In the genomic region with DNA sequence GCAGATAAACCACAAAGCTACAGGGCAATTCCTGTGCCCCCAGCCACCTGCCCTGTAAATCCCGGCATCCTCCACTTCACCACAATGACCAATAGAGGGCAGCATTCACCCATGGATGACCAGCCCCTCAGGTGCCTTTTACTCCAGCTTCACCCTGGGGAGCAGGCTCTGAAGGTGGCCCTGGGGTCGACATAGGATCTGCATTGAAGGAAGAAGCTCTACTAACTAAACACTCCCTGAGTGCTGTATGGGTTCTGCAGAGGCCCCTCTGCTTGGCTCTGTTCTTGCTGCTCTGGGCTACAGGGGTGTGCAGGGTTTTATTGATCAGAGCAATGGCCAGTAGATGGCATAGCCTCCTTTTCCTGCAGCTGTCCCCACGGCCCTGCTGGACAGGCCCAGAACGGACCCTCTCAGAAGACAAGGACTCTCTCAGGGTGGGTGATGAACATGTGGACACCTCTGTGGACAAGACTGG, we compare ENCODE assay signal across 1 cellular context.
TF ChIP-seq lines count a peak whose summit lies in the region.

No MANE protein-coding gene starts in this region.

TF ChIP-seq in HepG2, 621 proteins besides CTCF, POLR2A, EP300 and RAD21 (continued from another document and continues in another):
- no peak for TF ChIP-seq CBX2 (IDR thresholded peaks at IDR 0.05; ENCODE audit: low read depth, low read length)
- 0 out of 2 replicates have a peak, but pooled peaks have one; percentile 21 for TF ChIP-seq CBX2 (CRISPR knock-in tag; IDR thresholded peaks at IDR 0.05; ENCODE audit: low read depth)
- TF ChIP-seq PHF20 (CRISPR knock-in tag; IDR thresholded peaks at IDR 0.05): no peak
- peak; percentile 45; the same call in 1 of the 2 replicates for TF ChIP-seq FOXK1 (CRISPR knock-in tag; IDR thresholded peaks at IDR 0.05; ENCODE audit: borderline replicate concordance, low read depth)
- TF ChIP-seq YEATS2 (CRISPR knock-in tag; IDR thresholded peaks at IDR 0.05; ENCODE audit: borderline replicate concordance): no peak
- TF ChIP-seq ZNF101 (CRISPR knock-in tag; IDR thresholded peaks at IDR 0.05; ENCODE audit: borderline replicate concordance, low read depth): no peak
- TF ChIP-seq PHF8 (CRISPR knock-in tag; IDR thresholded peaks at IDR 0.05): no peak; the same call in 1 of the 2 replicates
- no peak for TF ChIP-seq SRSF4 (IDR thresholded peaks at IDR 0.05; ENCODE audit: low read depth, low read length, poor library complexity, severe bottlenecking)
- no peak for TF ChIP-seq CHCHD3 (CRISPR knock-in tag; IDR thresholded peaks at IDR 0.05)
- no peak for TF ChIP-seq MED8 (CRISPR knock-in tag; IDR thresholded peaks at IDR 0.05; ENCODE audit: insufficient replicate concordance)
- TF ChIP-seq REPIN1 (CRISPR knock-in tag; IDR thresholded peaks at IDR 0.05; ENCODE audit: borderline replicate concordance, low read depth): no peak
- TF ChIP-seq HNF4G (IDR thresholded peaks at IDR 0.05; ENCODE audit: borderline replicate concordance, low read depth, low read length): no peak
- TF ChIP-seq HNF4G (CRISPR knock-in tag; IDR thresholded peaks at IDR 0.05; ENCODE audit: borderline replicate concordance, low read depth): no peak
- no peak for TF ChIP-seq TOPORS (CRISPR knock-in tag; IDR thresholded peaks at IDR 0.05)
- TF ChIP-seq, protein P1, sequence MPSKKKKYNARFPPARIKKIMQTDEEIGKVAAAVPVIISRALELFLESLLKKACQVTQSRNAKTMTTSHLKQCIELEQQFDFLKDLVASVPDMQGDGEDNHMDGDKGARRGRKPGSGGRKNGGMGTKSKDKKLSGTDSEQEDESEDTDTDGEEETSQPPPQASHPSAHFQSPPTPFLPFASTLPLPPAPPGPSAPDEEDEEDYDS (CRISPR knock-in tag; IDR thresholded peaks at IDR 0.05): no peak
- no peak for TF ChIP-seq ZNF207 (IDR thresholded peaks at IDR 0.05; ENCODE audit: borderline replicate concordance)
- TF ChIP-seq BRD4 (CRISPR knock-in tag; IDR thresholded peaks at IDR 0.05): no peak
- TF ChIP-seq, protein P2, sequence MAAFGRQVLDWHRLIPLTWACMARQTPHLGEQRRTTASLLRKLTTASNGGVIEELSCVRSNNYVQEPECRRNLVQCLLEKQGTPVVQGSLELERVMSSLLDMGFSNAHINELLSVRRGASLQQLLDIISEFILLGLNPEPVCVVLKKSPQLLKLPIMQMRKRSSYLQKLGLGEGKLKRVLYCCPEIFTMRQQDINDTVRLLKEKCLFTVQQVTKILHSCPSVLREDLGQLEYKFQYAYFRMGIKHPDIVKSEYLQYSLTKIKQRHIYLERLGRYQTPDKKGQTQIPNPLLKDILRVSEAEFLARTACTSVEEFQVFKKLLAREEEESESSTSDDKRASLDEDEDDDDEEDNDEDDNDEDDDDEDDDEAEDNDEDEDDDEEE (CRISPR knock-in tag; IDR thresholded peaks at IDR 0.05): no peak
- TF ChIP-seq SYNCRIP (IDR thresholded peaks at IDR 0.05; ENCODE audit: insufficient read depth, low read depth, low read length): no peak
- no peak for TF ChIP-seq ZNF160 (CRISPR knock-in tag; IDR thresholded peaks at IDR 0.05)
- TF ChIP-seq, protein P3, sequence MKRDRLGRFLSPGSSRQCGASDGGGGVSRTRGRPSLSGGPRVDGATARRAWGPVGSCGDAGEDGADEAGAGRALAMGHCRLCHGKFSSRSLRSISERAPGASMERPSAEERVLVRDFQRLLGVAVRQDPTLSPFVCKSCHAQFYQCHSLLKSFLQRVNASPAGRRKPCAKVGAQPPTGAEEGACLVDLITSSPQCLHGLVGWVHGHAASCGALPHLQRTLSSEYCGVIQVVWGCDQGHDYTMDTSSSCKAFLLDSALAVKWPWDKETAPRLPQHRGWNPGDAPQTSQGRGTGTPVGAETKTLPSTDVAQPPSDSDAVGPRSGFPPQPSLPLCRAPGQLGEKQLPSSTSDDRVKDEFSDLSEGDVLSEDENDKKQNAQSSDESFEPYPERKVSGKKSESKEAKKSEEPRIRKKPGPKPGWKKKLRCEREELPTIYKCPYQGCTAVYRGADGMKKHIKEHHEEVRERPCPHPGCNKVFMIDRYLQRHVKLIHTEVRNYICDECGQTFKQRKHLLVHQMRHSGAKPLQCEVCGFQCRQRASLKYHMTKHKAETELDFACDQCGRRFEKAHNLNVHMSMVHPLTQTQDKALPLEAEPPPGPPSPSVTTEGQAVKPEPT (CRISPR knock-in tag; IDR thresholded peaks at IDR 0.05; ENCODE audit: low read depth): no peak
- TF ChIP-seq SOX6 (IDR thresholded peaks at IDR 0.05): no peak
- peak; percentile 62 for TF ChIP-seq SOX6 (CRISPR knock-in tag; IDR thresholded peaks at IDR 0.05)
- TF ChIP-seq KDM5B (CRISPR knock-in tag; IDR thresholded peaks at IDR 0.05; ENCODE audit: borderline replicate concordance): peak; percentile 72; the same call in 1 of the 2 replicates
- TF ChIP-seq, protein P4, sequence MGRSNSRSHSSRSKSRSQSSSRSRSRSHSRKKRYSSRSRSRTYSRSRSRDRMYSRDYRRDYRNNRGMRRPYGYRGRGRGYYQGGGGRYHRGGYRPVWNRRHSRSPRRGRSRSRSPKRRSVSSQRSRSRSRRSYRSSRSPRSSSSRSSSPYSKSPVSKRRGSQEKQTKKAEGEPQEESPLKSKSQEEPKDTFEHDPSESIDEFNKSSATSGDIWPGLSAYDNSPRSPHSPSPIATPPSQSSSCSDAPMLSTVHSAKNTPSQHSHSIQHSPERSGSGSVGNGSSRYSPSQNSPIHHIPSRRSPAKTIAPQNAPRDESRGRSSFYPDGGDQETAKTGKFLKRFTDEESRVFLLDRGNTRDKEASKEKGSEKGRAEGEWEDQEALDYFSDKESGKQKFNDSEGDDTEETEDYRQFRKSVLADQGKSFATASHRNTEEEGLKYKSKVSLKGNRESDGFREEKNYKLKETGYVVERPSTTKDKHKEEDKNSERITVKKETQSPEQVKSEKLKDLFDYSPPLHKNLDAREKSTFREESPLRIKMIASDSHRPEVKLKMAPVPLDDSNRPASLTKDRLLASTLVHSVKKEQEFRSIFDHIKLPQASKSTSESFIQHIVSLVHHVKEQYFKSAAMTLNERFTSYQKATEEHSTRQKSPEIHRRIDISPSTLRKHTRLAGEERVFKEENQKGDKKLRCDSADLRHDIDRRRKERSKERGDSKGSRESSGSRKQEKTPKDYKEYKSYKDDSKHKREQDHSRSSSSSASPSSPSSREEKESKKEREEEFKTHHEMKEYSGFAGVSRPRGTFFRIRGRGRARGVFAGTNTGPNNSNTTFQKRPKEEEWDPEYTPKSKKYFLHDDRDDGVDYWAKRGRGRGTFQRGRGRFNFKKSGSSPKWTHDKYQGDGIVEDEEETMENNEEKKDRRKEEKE (IDR thresholded peaks at IDR 0.05): no peak
- peak; percentile 31; the same call in 1 of the 2 replicates for TF ChIP-seq CAMTA2 (CRISPR knock-in tag; IDR thresholded peaks at IDR 0.05; ENCODE audit: borderline replicate concordance)
- TF ChIP-seq, protein P5, sequence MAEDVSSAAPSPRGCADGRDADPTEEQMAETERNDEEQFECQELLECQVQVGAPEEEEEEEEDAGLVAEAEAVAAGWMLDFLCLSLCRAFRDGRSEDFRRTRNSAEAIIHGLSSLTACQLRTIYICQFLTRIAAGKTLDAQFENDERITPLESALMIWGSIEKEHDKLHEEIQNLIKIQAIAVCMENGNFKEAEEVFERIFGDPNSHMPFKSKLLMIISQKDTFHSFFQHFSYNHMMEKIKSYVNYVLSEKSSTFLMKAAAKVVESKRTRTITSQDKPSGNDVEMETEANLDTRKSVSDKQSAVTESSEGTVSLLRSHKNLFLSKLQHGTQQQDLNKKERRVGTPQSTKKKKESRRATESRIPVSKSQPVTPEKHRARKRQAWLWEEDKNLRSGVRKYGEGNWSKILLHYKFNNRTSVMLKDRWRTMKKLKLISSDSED (CRISPR knock-in tag; IDR thresholded peaks at IDR 0.05): no peak
- TF ChIP-seq, protein P6, sequence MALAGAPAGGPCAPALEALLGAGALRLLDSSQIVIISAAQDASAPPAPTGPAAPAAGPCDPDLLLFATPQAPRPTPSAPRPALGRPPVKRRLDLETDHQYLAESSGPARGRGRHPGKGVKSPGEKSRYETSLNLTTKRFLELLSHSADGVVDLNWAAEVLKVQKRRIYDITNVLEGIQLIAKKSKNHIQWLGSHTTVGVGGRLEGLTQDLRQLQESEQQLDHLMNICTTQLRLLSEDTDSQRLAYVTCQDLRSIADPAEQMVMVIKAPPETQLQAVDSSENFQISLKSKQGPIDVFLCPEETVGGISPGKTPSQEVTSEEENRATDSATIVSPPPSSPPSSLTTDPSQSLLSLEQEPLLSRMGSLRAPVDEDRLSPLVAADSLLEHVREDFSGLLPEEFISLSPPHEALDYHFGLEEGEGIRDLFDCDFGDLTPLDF (CRISPR knock-in tag; IDR thresholded peaks at IDR 0.05): no peak
- TF ChIP-seq, protein P7, sequence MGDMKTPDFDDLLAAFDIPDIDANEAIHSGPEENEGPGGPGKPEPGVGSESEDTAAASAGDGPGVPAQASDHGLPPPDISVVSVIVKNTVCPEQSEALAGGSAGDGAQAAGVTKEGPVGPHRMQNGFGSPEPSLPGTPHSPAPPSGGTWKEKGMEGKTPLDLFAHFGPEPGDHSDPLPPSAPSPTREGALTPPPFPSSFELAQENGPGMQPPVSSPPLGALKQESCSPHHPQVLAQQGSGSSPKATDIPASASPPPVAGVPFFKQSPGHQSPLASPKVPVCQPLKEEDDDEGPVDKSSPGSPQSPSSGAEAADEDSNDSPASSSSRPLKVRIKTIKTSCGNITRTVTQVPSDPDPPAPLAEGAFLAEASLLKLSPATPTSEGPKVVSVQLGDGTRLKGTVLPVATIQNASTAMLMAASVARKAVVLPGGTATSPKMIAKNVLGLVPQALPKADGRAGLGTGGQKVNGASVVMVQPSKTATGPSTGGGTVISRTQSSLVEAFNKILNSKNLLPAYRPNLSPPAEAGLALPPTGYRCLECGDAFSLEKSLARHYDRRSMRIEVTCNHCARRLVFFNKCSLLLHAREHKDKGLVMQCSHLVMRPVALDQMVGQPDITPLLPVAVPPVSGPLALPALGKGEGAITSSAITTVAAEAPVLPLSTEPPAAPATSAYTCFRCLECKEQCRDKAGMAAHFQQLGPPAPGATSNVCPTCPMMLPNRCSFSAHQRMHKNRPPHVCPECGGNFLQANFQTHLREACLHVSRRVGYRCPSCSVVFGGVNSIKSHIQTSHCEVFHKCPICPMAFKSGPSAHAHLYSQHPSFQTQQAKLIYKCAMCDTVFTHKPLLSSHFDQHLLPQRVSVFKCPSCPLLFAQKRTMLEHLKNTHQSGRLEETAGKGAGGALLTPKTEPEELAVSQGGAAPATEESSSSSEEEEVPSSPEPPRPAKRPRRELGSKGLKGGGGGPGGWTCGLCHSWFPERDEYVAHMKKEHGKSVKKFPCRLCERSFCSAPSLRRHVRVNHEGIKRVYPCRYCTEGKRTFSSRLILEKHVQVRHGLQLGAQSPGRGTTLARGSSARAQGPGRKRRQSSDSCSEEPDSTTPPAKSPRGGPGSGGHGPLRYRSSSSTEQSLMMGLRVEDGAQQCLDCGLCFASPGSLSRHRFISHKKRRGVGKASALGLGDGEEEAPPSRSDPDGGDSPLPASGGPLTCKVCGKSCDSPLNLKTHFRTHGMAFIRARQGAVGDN (CRISPR knock-in tag; IDR thresholded peaks at IDR 0.05): peak; percentile 35
- TF ChIP-seq PRPF4 (IDR thresholded peaks at IDR 0.05; ENCODE audit: low read depth, low read length, poor library complexity, severe bottlenecking): no peak
- no peak for TF ChIP-seq TRIM24 (CRISPR knock-in tag; IDR thresholded peaks at IDR 0.05)
- TF ChIP-seq ZFX (CRISPR knock-in tag; IDR thresholded peaks at IDR 0.05; ENCODE audit: low read depth): no peak
- TF ChIP-seq ZNF615 (CRISPR knock-in tag; IDR thresholded peaks at IDR 0.05; ENCODE audit: borderline replicate concordance): no peak
- no peak for TF ChIP-seq HCFC1 (IDR thresholded peaks at IDR 0.05; ENCODE audit: low read depth, low read length)
- no peak for TF ChIP-seq ZNF34 (CRISPR knock-in tag; IDR thresholded peaks at IDR 0.05; ENCODE audit: borderline replicate concordance)
- TF ChIP-seq, protein P8, sequence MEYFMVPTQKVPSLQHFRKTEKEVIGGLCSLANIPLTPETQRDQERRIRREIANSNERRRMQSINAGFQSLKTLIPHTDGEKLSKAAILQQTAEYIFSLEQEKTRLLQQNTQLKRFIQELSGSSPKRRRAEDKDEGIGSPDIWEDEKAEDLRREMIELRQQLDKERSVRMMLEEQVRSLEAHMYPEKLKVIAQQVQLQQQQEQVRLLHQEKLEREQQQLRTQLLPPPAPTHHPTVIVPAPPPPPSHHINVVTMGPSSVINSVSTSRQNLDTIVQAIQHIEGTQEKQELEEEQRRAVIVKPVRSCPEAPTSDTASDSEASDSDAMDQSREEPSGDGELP (IDR thresholded peaks at IDR 0.05; ENCODE audit: borderline replicate concordance, low read depth): 0 out of 2 replicates have a peak, but pooled peaks have one; percentile 14
- no peak for TF ChIP-seq ZSCAN22 (CRISPR knock-in tag; IDR thresholded peaks at IDR 0.05)
- no peak for TF ChIP-seq ZNF674 (CRISPR knock-in tag; IDR thresholded peaks at IDR 0.05; ENCODE audit: low read depth)
- no peak for TF ChIP-seq ZNF572 (CRISPR knock-in tag; IDR thresholded peaks at IDR 0.05)
- TF ChIP-seq, protein P9, sequence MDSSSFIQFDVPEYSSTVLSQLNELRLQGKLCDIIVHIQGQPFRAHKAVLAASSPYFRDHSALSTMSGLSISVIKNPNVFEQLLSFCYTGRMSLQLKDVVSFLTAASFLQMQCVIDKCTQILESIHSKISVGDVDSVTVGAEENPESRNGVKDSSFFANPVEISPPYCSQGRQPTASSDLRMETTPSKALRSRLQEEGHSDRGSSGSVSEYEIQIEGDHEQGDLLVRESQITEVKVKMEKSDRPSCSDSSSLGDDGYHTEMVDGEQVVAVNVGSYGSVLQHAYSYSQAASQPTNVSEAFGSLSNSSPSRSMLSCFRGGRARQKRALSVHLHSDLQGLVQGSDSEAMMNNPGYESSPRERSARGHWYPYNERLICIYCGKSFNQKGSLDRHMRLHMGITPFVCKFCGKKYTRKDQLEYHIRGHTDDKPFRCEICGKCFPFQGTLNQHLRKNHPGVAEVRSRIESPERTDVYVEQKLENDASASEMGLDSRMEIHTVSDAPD (CRISPR knock-in tag; IDR thresholded peaks at IDR 0.05): no peak
- TF ChIP-seq IRX3 (CRISPR knock-in tag; IDR thresholded peaks at IDR 0.05; ENCODE audit: borderline replicate concordance, low read depth): no peak
- no peak for TF ChIP-seq ZIK1 (CRISPR knock-in tag; IDR thresholded peaks at IDR 0.05; ENCODE audit: borderline replicate concordance, low read depth)
- no peak for TF ChIP-seq ZSCAN29 (CRISPR knock-in tag; conservative IDR thresholded peaks at IDR 0.05)
- 0 out of 2 replicates have a peak, but pooled peaks have one; percentile 44 for TF ChIP-seq ZNF501 (CRISPR knock-in tag; IDR thresholded peaks at IDR 0.05)
